Comparison of ENCODE assay signal across 8 cellular contexts in the genomic region with DNA sequence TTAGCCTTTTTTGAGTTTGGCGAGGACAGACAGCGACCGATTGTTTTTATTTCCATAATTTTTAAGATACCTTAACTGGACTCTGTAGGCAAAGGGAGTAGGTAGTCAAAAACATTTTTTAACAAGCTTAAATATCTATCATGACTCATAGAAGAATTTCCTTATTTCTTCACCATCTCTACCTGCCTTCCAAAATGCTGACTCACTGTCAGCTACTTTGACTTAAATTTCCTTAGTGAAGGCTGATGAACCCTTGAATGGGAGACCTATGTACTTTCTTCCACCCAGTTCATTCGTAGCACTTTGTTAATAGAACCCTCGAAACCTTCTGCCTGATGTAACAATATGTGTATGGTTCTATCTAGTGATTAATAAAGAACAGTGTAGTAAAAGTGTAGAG. TPM values are rescaled to one million over a fixed set of nuclear protein-coding genes. Genes with fewer than 3 reads are reported as not detected.
A peak's percentile ranks its signal among the peaks of the same experiment; 100 is the strongest.
DNase-seq lines count a peak whose midpoint lies in the region; ATAC-seq and TF ChIP-seq lines count a peak whose summit lies in the region.

No MANE protein-coding gene starts in this region.

- DNase-seq in DND-41, result no peak
- peak; percentile 12 for DNase-seq in MM.1S
- DNase-seq in chondrocyte (ENCODE audit: low spot score), result no peak
- DNase-seq in nephron progenitor cell, result no peak
- no peak for DNase-seq in activated naive CD4-positive, alpha-beta T cell (lab: John Stamatoyannopoulos, UW)

- peaks cover 51% of the 10 kb centered on the region for H3K79me2 ChIP-seq in DND-41 (ENCODE audit: insufficient read depth, low read length)
- peaks cover 3% of the 10 kb centered on the region; the same call in 1 of the 2 replicates for H3K79me2 ChIP-seq in MM.1S (ENCODE audit: low read length)

- ATAC-seq in DND-41 (ENCODE audit: insufficient read depth, low read depth) (no peak), HG02852 (IDR thresholded peaks at IDR 0.05; ENCODE audit: unreplicated experiment) (no peak), HG02588 (IDR thresholded peaks at IDR 0.05; ENCODE audit: unreplicated experiment) (no peak), HG02973 (IDR thresholded peaks at IDR 0.05; ENCODE audit: unreplicated experiment) (no peak)

- H3K4me1 Mint-ChIP-seq in chondrocyte (ENCODE audit: low read depth) (peaks cover 35% of the 10 kb centered on the region), nephron progenitor cell (peaks cover 35% of the 10 kb centered on the region)

- H3K9me3 Mint-ChIP-seq in chondrocyte (ENCODE audit: low read depth) (no peaks in the 10 kb centered on the region), nephron progenitor cell (peaks cover 9% of the 10 kb centered on the region)

- H3K4me1 ChIP-seq in DND-41 (ENCODE audit: insufficient read depth, low read length) (peaks cover 33% of the 10 kb centered on the region), MM.1S (ENCODE audit: low read length) (0 out of 2 replicates have a peak, but pooled peaks cover 9% of the 10 kb centered on the region)

- H3K4me2 ChIP-seq in DND-41 (ENCODE audit: insufficient read depth, low read length) (peak overlapping the region; percentile 81), MM.1S (ENCODE audit: low read depth, low read length) (peak overlapping the region; percentile 85)

- H3K9ac ChIP-seq in DND-41 (ENCODE audit: low read depth, low read length), result peak overlapping the region; percentile 88
- no peak overlapping the region for H3K9ac ChIP-seq in MM.1S (ENCODE audit: low read length)

- H3F3A ChIP-seq in MM.1S (ENCODE audit: insufficient read depth, low read length), result peaks cover 21% of the 10 kb centered on the region

- no peaks in the 10 kb centered on the region for H3K9me2 ChIP-seq in MM.1S (replicated peaks; ENCODE audit: insufficient read depth, low read length)

- H3K4me3 Mint-ChIP-seq in chondrocyte (ENCODE audit: unreplicated experiment) (peak overlapping the region; percentile 100), nephron progenitor cell (peak overlapping the region; percentile 99)

- TF ChIP-seq CTCF in DND-41 (IDR thresholded peaks at IDR 0.05; ENCODE audit: borderline replicate concordance, extremely low read depth, low read length, poor library complexity, severe bottlenecking) (no peak), MM.1S (IDR thresholded peaks at IDR 0.05; ENCODE audit: low read length) (no peak), chondrocyte (IDR thresholded peaks at IDR 0.05) (no peak), nephron progenitor cell (IDR thresholded peaks at IDR 0.05) (no peak)

- H3K27me3 ChIP-seq in DND-41 (ENCODE audit: insufficient read depth, low read length, poor library complexity) (no peaks in the 10 kb centered on the region), MM.1S (replicated peaks; ENCODE audit: insufficient read depth, low read length) (no peaks in the 10 kb centered on the region)

- no peak overlapping the region; the same call in 1 of the 2 replicates for H2AFZ ChIP-seq in DND-41 (ENCODE audit: low read depth, low read length)
- no peak overlapping the region for H2AFZ ChIP-seq in MM.1S (ENCODE audit: low read length)

- H4K20me1 ChIP-seq in DND-41 (ENCODE audit: insufficient read depth, low read length) (no peaks in the 10 kb centered on the region), MM.1S (ENCODE audit: insufficient read depth, low read length) (no peaks in the 10 kb centered on the region)

- H3K27ac Mint-ChIP-seq in chondrocyte (ENCODE audit: unreplicated experiment), result peak overlapping the region; percentile 53
- peak overlapping the region; percentile 70 for H3K27ac Mint-ChIP-seq in nephron progenitor cell

- H3K36me3 ChIP-seq in DND-41 (ENCODE audit: insufficient read depth, low read length), result no peaks in the 10 kb centered on the region; the same call in 1 of the 2 replicates
- H3K36me3 ChIP-seq in MM.1S (replicated peaks; ENCODE audit: insufficient read depth, low read length), result no peaks in the 10 kb centered on the region

- H3K4me3 ChIP-seq in DND-41 (ENCODE audit: low read depth in 1 of 2, low read length in 2 of 2) (peak overlapping the region; percentile 63 to 64), MM.1S (ENCODE audit: low read length) (peak overlapping the region; percentile 99; the same call in 1 of the 2 replicates)

- H3K36me3 Mint-ChIP-seq in chondrocyte (ENCODE audit: low read depth) (no peaks in the 10 kb centered on the region), nephron progenitor cell (ENCODE audit: low read depth) (peaks cover 6% of the 10 kb centered on the region)

- no peaks in the 10 kb centered on the region for H3K27me3 Mint-ChIP-seq in chondrocyte (ENCODE audit: low read depth)
- H3K27me3 Mint-ChIP-seq in nephron progenitor cell (ENCODE audit: low read depth, poor library complexity), result no peaks in the 10 kb centered on the region

- H3K27ac ChIP-seq in DND-41 (ENCODE audit: low read length) (peak overlapping the region; percentile 68), MM.1S (ENCODE audit: low read length) (no peak overlapping the region)

- no peaks in the 10 kb centered on the region for H3K9me3 ChIP-seq in DND-41 (ENCODE audit: insufficient read depth, low read length, severe bottlenecking)
- H3K9me3 ChIP-seq in MM.1S (replicated peaks; ENCODE audit: insufficient read depth, low read length), result no peaks in the 10 kb centered on the region

RNA-seq across cellular contexts. Expression of a gene that starts 1.1 kb away (rescaled TPM):
- 51.7 to 59.5 TPM (median 52.1 TPM) in 3 replicates for total RNA-seq in chondrocyte
